20 cellular contexts compared by ENCODE assay signal in the genomic region with DNA sequence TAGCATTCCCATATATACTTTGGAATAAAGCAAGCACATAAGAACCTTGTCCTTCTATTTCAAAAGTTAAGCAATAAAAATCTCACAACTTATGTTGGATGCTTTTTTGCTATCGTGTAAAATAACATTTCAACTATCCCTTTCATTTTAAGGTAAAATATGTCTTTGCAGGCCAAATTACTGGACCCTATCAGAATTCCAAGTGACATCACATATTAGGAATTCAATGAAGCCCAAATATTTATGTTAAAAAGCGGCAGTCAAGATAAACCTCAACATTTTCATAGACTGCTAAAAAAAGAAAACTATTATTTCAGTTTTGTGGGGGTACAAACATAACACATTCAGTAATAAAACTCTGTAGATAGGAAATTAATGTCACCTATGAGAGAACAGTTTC.
"Had no signal": no experiment of that assay in that cellular context is flagged by ENCODE, and none has a peak within 500 bp of the region (broad histone marks: within the 10 kb centered on the region; RNA-seq: fewer than 3 reads in every experiment).

No MANE protein-coding gene starts in this region.

- H3K27me3 Mint-ChIP-seq: activated CD4-positive, alpha-beta T cell treated with anti-CD3 and anti-CD28 coated beads, Interleukin-2, amount 10 ng/mL, durations not matched to agents 7 days and 5 days; activated T-cell treated with anti-CD3 and anti-CD28 coated beads, Interleukin-2, amount 50 U/mL, for 24 hours had no signal

- DNase-seq: activated CD4-positive, alpha-beta T cell treated with anti-CD3 and anti-CD28 coated beads, Interleukin-2, amount 10 ng/mL, durations not matched to agents 7 days and 5 days; activated CD8-positive, alpha-beta T cell treated with anti-CD3 and anti-CD28 coated beads, Interleukin-2, amount 10 ng/mL, durations not matched to agents 7 days and 5 days; activated naive CD4-positive, alpha-beta T cell treated with anti-CD3 and anti-CD28 coated beads for 36 hours; activated T-cell treated with anti-CD3 and anti-CD28 coated beads, Interleukin-2, amount 50 U/mL, for 24 hours; aorta; effector CD8-positive, alpha-beta T cell; foreskin fibroblast; hippocampal formation; islet precursor cell; midbrain; nucleus accumbens; retina; stimulated activated CD4-positive, alpha-beta T cell treated with anti-CD3 and anti-CD28 coated beads, Interleukin-2, amount 100 ng/mL, for 24 hours; stimulated activated naive CD8-positive, alpha-beta T cell treated with anti-CD3 and anti-CD28 coated beads, Interleukin-15, Interleukin-2, amounts not matched to agents 100 U/mL and 50 U/mL, for 24 hours; substantia nigra; tibial artery had no signal

- H3K4me1 Mint-ChIP-seq: activated CD4-positive, alpha-beta T cell treated with anti-CD3 and anti-CD28 coated beads, Interleukin-2, amount 10 ng/mL, durations not matched to agents 7 days and 5 days; nephron had no signal

- ATAC-seq: activated CD4-positive, CD25-positive, alpha-beta regulatory T cell treated with anti-CD3 and anti-CD28 coated beads, Interleukin-2, amount 50 U/mL, for 24 hours; activated CD8-positive, alpha-beta T cell treated with anti-CD3 and anti-CD28 coated beads, Interleukin-2, amount 10 ng/mL, durations not matched to agents 7 days and 5 days; esophagus mucosa; stimulated activated naive CD8-positive, alpha-beta T cell treated with anti-CD3 and anti-CD28 coated beads, Interleukin-15, Interleukin-2, amounts not matched to agents 100 U/mL and 50 U/mL, for 24 hours had no signal

- H3K4me3 Mint-ChIP-seq: activated CD4-positive, alpha-beta T cell treated with anti-CD3 and anti-CD28 coated beads, Interleukin-2, amount 10 ng/mL, durations not matched to agents 7 days and 5 days; activated CD8-positive, alpha-beta T cell treated with anti-CD3 and anti-CD28 coated beads, Interleukin-2, amount 10 ng/mL, durations not matched to agents 7 days and 5 days; activated naive CD4-positive, alpha-beta T cell treated with anti-CD3 and anti-CD28 coated beads for 36 hours; activated T-cell treated with anti-CD3 and anti-CD28 coated beads, Interleukin-2, amount 50 U/mL, for 24 hours; nephron had no signal

- H3K9me3 Mint-ChIP-seq: activated CD4-positive, alpha-beta T cell treated with anti-CD3 and anti-CD28 coated beads, Interleukin-2, amount 10 ng/mL, durations not matched to agents 7 days and 5 days had no signal

- H3K27ac Mint-ChIP-seq: activated CD4-positive, alpha-beta T cell treated with anti-CD3 and anti-CD28 coated beads, Interleukin-2, amount 10 ng/mL, durations not matched to agents 7 days and 5 days; activated CD8-positive, alpha-beta T cell treated with anti-CD3 and anti-CD28 coated beads, Interleukin-2, amount 10 ng/mL, durations not matched to agents 7 days and 5 days; activated naive CD4-positive, alpha-beta T cell treated with anti-CD3 and anti-CD28 coated beads for 36 hours; activated T-cell treated with anti-CD3 and anti-CD28 coated beads, Interleukin-2, amount 50 U/mL, for 24 hours; activated T-helper 2 cell treated with anti-CD3 and anti-CD28 coated beads, Interferon-gamma antibody, Interleukin-2, Interleukin-4, amounts not matched to agents 10 μg/mL and 5 μg/mL and 100 μg/mL, durations not matched to agents 14 hours and 24 hours and 36 hours; nephron had no signal
